11 cellular contexts compared by ENCODE assay signal in the genomic region with DNA sequence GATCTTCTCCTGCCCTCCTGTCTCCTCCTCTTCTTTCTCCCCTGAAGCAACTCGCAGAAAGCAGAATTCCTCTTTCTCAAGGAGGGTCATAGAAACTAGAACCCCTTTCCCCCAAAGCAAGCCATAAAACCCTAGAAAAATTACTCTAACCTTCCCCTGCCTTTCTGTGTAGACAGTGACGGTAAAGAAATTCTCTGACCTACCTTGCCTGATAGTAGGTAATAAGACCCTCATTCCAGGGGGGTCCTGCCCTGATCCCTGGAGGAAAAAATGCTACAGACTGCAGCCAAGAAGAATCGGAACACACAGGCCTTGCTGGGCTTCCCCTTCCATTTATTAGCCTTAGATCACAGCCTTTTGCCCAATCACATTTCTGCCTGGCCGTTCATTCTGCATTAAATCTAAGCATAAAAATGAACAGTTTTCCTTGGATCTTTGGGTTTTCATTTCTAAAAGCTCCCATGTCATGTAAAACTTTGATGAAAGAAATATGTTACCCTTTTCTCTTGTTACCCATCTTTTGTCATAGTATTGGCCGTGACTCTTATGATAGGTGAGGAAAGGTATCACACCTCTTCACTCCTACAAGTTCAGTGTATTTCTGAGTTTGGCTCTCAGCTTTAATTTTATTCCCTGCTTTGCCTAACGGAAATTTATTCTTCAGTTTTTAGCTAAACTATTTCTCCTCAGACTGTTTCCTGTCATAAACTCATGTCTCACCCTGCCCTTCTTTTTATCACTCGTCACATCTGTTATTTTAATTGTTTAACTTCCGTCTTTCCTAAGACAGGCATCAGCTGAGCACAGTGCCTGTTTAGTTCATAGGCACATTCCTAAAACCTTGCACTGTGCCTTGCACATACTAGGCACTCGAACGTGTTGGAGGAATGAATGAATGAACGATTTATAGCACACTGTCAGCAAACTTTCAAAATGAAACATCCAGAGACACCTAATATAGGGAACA. TPM values are rescaled to one million over a fixed set of nuclear protein-coding genes. Genes with fewer than 3 reads are reported as not detected.
DNase-seq lines count a peak whose midpoint lies in the region; ATAC-seq and TF ChIP-seq lines count a peak whose summit lies in the region.
"Had no signal": no experiment of that assay in that cellular context is flagged by ENCODE, and none has a peak within 500 bp of the region (broad histone marks: within the 10 kb centered on the region; RNA-seq: fewer than 3 reads in every experiment).

No MANE protein-coding gene starts in this region.

- no peak overlapping the region for H3K4me3 Mint-ChIP-seq in activated CD4-positive, alpha-beta T cell treated with anti-CD3 and anti-CD28 coated beads, Interleukin-2, amount 10 ng/mL, durations not matched to agents 7 days and 5 days
- peak overlapping the region; percentile 15 for H3K4me3 Mint-ChIP-seq in activated naive CD8-positive, alpha-beta T cell treated with anti-CD3 and anti-CD28 coated beads for 36 hours
- no peak overlapping the region for H3K4me3 Mint-ChIP-seq in HFFc6

- CTCF ChIA-PET in activated CD4-positive, alpha-beta T cell treated with anti-CD3 and anti-CD28 coated beads, Interleukin-2, amount 10 ng/mL, durations not matched to agents 7 days and 5 days (lab: Charles Lee) = interaction anchor here (0.8 to 2.2 kb wide), 4 partner anchors 16 to 162 kb away, joined by 3 to 5 read pairs (median 3); no protein-coding TSS in a partner anchor

- ATAC-seq in GM19452 (IDR thresholded peaks at IDR 0.05; ENCODE audit: unreplicated experiment) = no peak

- peak overlapping the region; percentile 55 for H3K27ac Mint-ChIP-seq in activated CD4-positive, alpha-beta T cell treated with anti-CD3 and anti-CD28 coated beads, Interleukin-2, amount 10 ng/mL, durations not matched to agents 7 days and 5 days
- peak overlapping the region; percentile 57 for H3K27ac Mint-ChIP-seq in activated naive CD8-positive, alpha-beta T cell treated with anti-CD3 and anti-CD28 coated beads for 36 hours
- no peak overlapping the region for H3K27ac Mint-ChIP-seq in HFFc6

- peaks cover 34% of the 10 kb centered on the region for H3K4me1 Mint-ChIP-seq in activated CD4-positive, alpha-beta T cell treated with anti-CD3 and anti-CD28 coated beads, Interleukin-2, amount 10 ng/mL, durations not matched to agents 7 days and 5 days
- H3K4me1 Mint-ChIP-seq in activated naive CD8-positive, alpha-beta T cell treated with anti-CD3 and anti-CD28 coated beads for 36 hours = peaks cover 42% of the 10 kb centered on the region
- peaks cover 7% of the 10 kb centered on the region for H3K4me1 Mint-ChIP-seq in HFFc6 (ENCODE audit: low read depth)

- no peaks in the 10 kb centered on the region for H3K9me3 Mint-ChIP-seq in activated CD4-positive, alpha-beta T cell treated with anti-CD3 and anti-CD28 coated beads, Interleukin-2, amount 10 ng/mL, durations not matched to agents 7 days and 5 days
- no peaks in the 10 kb centered on the region for H3K9me3 Mint-ChIP-seq in activated naive CD8-positive, alpha-beta T cell treated with anti-CD3 and anti-CD28 coated beads for 36 hours
- H3K9me3 Mint-ChIP-seq in HFFc6 = no peaks in the 10 kb centered on the region

- no peaks in the 10 kb centered on the region for H3K27me3 Mint-ChIP-seq in activated CD4-positive, alpha-beta T cell treated with anti-CD3 and anti-CD28 coated beads, Interleukin-2, amount 10 ng/mL, durations not matched to agents 7 days and 5 days
- peaks cover 4% of the 10 kb centered on the region for H3K27me3 Mint-ChIP-seq in activated naive CD8-positive, alpha-beta T cell treated with anti-CD3 and anti-CD28 coated beads for 36 hours
- H3K27me3 Mint-ChIP-seq in HFFc6 (ENCODE audit: insufficient read depth) = peaks cover 29% of the 10 kb centered on the region

- no peak for DNase-seq in activated CD4-positive, alpha-beta T cell treated with anti-CD3 and anti-CD28 coated beads, Interleukin-2, amount 10 ng/mL, durations not matched to agents 7 days and 5 days
- no peak for DNase-seq in activated CD4-positive, alpha-beta T cell treated with anti-CD3 and anti-CD28 coated beads, Interleukin-2, amount 50 U/mL, for 4 hours
- peak; percentile 77 to 87 for DNase-seq in Kasumi-1 (lab: John Stamatoyannopoulos, UW)
- no peak for DNase-seq in activated naive CD8-positive, alpha-beta T cell treated with anti-CD3 and anti-CD28 coated beads for 36 hours
- peak; percentile 54 for DNase-seq in pulmonary artery endothelial cell (ENCODE audit: low read depth, low spot score)
- no peak for DNase-seq in HFFc6
- no peak for DNase-seq in HuH-7 (ENCODE audit: low spot score)
- DNase-seq: ACHN, hippocampal formation, NCI-H510A treated with DMSO at 0.1 percent for 48 hours had no signal

- no peak for TF ChIP-seq CTCF in HFFc6 (IDR thresholded peaks at IDR 0.05)

- H3K36me3 Mint-ChIP-seq in activated CD4-positive, alpha-beta T cell treated with anti-CD3 and anti-CD28 coated beads, Interleukin-2, amount 10 ng/mL, durations not matched to agents 7 days and 5 days (ENCODE audit: low read depth) = peaks cover 38% of the 10 kb centered on the region
- H3K36me3 Mint-ChIP-seq in activated naive CD8-positive, alpha-beta T cell treated with anti-CD3 and anti-CD28 coated beads for 36 hours = peaks cover 30% of the 10 kb centered on the region
- no peaks in the 10 kb centered on the region for H3K36me3 Mint-ChIP-seq in HFFc6 (ENCODE audit: low read depth)

- POLR2A ChIA-PET in activated CD4-positive, alpha-beta T cell treated with anti-CD3 and anti-CD28 coated beads, Interleukin-2, amount 10 ng/mL, durations not matched to agents 7 days and 5 days (lab: Charles Lee) = no interaction called here

RNA-seq across cellular contexts. Expression of gene CPB2, which starts 20.4 kb away (rescaled TPM):
- not detected for total RNA-seq in activated CD4-positive, alpha-beta T cell treated with anti-CD3 and anti-CD28 coated beads, Interleukin-2, amount 10 ng/mL, durations not matched to agents 7 days and 5 days
- total RNA-seq in activated naive CD8-positive, alpha-beta T cell treated with anti-CD3 and anti-CD28 coated beads for 36 hours = not detected
- total RNA-seq in pulmonary artery endothelial cell = not detected in 2 replicates
- total RNA-seq in HFFc6 (2021; fragmentation: NEBNext Ultra II Directional; extraction: Animal tissue kit (Norgen Biotek cat#: 25700)) = not detected

RNA-seq across cellular contexts. Expression of gene LCP1, which starts 56.7 kb away (rescaled TPM):
- 1,000 to 10,000 TPM; 1,260 to 1,323 TPM for total RNA-seq in activated CD4-positive, alpha-beta T cell treated with anti-CD3 and anti-CD28 coated beads, Interleukin-2, amount 10 ng/mL, durations not matched to agents 7 days and 5 days
- total RNA-seq in activated naive CD8-positive, alpha-beta T cell treated with anti-CD3 and anti-CD28 coated beads for 36 hours = 100 to 1,000 TPM; 886 to 901 TPM
- total RNA-seq in pulmonary artery endothelial cell = 0.07 and 0.13 TPM in 2 replicates
- total RNA-seq in HFFc6 (2021; fragmentation: NEBNext Ultra II Directional; extraction: Animal tissue kit (Norgen Biotek cat#: 25700)) = under 1 TPM in 1 of 6 experiments, not detected in 5; 0.05 TPM

Comparison
In these comparisons a context has a peak if more than half of its experiments do, and no peak if none do; other contexts are left out.
1. DNase-seq: peak in Kasumi-1 (2 of 2) and pulmonary artery endothelial cell (single experiment); none in activated CD4-positive, alpha-beta T cell treated with anti-CD3 and anti-CD28 coated beads, Interleukin-2, amount 10 ng/mL, durations not matched to agents 7 days and 5 days (single experiment), activated CD4-positive, alpha-beta T cell treated with anti-CD3 and anti-CD28 coated beads, Interleukin-2, amount 50 U/mL, for 4 hours (0 of 2), activated naive CD8-positive, alpha-beta T cell treated with anti-CD3 and anti-CD28 coated beads for 36 hours (single experiment), HFFc6 (single experiment) and HuH-7 (single experiment).
2. RNA of gene LCP1, which starts 56.7 kb away (total RNA-seq): 1,260 to 1,323 TPM in activated CD4-positive, alpha-beta T cell treated with anti-CD3 and anti-CD28 coated beads, Interleukin-2, amount 10 ng/mL, durations not matched to agents 7 days and 5 days and 886 to 901 TPM in activated naive CD8-positive, alpha-beta T cell treated with anti-CD3 and anti-CD28 coated beads for 36 hours; 0.07 to 0.13 TPM in pulmonary artery endothelial cell and 0.05 TPM in HFFc6; every median in the first group is over 100 times any median in the second.